ENCODE assay signal across 10 cellular contexts in genomic region chr10:88065384-88066049, GRCh38.
A peak's percentile ranks its signal among the peaks of the same experiment; 100 is the strongest.
DNase-seq lines count a peak whose midpoint lies in the region; ATAC-seq lines count a peak whose summit lies in the region.
"Had no signal": no experiment of that assay in that cellular context is flagged by ENCODE, and none has a peak within 500 bp of the region (broad histone marks: within the 10 kb centered on the region; RNA-seq: fewer than 3 reads in every experiment).

No MANE protein-coding gene starts in this region.

- H3K9me2 ChIP-seq in GM23248 (ENCODE audit: insufficient read depth), result no peaks in the 10 kb centered on the region

- no peak overlapping the region for H3K4me2 ChIP-seq in GM23248 (ENCODE audit: unreplicated experiment)

- 92 to 97% methylated on average over 5 of the region's 5 CpGs for WGBS in GM23248 (ENCODE audit: low coverage in 1 of 2, low lambda C conversion rate in 2 of 2, missing lambda C conversion rate in 2 of 2), 2 experiments

- H3K4me3 Mint-ChIP-seq in activated CD4-positive, alpha-beta T cell treated with anti-CD3 and anti-CD28 coated beads, Interleukin-2, amount 10 ng/mL, durations not matched to agents 24 days and 14 days, result no peak overlapping the region
- peak overlapping the region; percentile 43 for H3K4me3 Mint-ChIP-seq in stimulated activated naive CD8-positive, alpha-beta T cell treated with anti-CD3 and anti-CD28 coated beads, Interleukin-15, Interleukin-2, amounts not matched to agents 100 ng/mL and 50 ng/mL, for 24 hours

- peak; percentile 17 for ATAC-seq in HG03439 (IDR thresholded peaks at IDR 0.05; ENCODE audit: unreplicated experiment)
- ATAC-seq in activated naive CD4-positive, alpha-beta T cell treated with anti-CD3 and anti-CD28 coated beads, Interleukin-2, amount 50 U/mL, for 72 hours, result peak; percentile 80 to 92
- ATAC-seq in HG02840 (IDR thresholded peaks at IDR 0.05; ENCODE audit: low FRiP score, unreplicated experiment), result no peak

- H3K36me3 ChIP-seq in GM23248 (ENCODE audit: low read depth), result no peaks in the 10 kb centered on the region

- in situ Hi-C loops in GM23248 (cut with MboI), result no loop called here

- H3K79me2 ChIP-seq in GM23248 (ENCODE audit: insufficient read depth), result no peaks in the 10 kb centered on the region

- H3K4me3 ChIP-seq in GM23248, result no peak overlapping the region

- H3K9me3 ChIP-seq in GM23248 (ENCODE audit: low read depth), result no peaks in the 10 kb centered on the region

- H3K4me1 Mint-ChIP-seq in activated CD4-positive, alpha-beta T cell treated with anti-CD3 and anti-CD28 coated beads, Interleukin-2, amount 10 ng/mL, durations not matched to agents 24 days and 14 days, result peaks cover 37% of the 10 kb centered on the region
- peaks cover 86% of the 10 kb centered on the region for H3K4me1 Mint-ChIP-seq in stimulated activated naive CD8-positive, alpha-beta T cell treated with anti-CD3 and anti-CD28 coated beads, Interleukin-15, Interleukin-2, amounts not matched to agents 100 ng/mL and 50 ng/mL, for 24 hours (ENCODE audit: low read depth)

- intact Hi-C loops in activated CD4-positive, alpha-beta T cell treated with anti-CD3 and anti-CD28 coated beads, Interleukin-2, amount 10 ng/mL, durations not matched to agents 24 days and 14 days (cut with micrococcal nuclease), result loop anchor here (1.0 to 2.0 kb wide), 3 partner anchors 26 to 206 kb away; no protein-coding TSS in a partner anchor

- H2AFZ ChIP-seq in GM23248, result no peak overlapping the region

- no peak overlapping the region for H3K27ac ChIP-seq in GM23248

- no peak for DNase-seq in activated CD4-positive, alpha-beta T cell treated with anti-CD3 and anti-CD28 coated beads, Interleukin-2, amount 10 ng/mL, durations not matched to agents 24 days and 14 days
- no peak for DNase-seq in activated CD4-positive, alpha-beta T cell treated with anti-CD3 and anti-CD28 coated beads, Interleukin-2, amount 50 U/mL, for 4 hours
- DNase-seq in activated naive CD4-positive, alpha-beta T cell treated with anti-CD3 and anti-CD28 coated beads, Interleukin-2, amount 50 U/mL, for 72 hours (ENCODE audit: low spot score in 2 of 2), result peak in 1 of 2 donors; percentile 51
- no peak for DNase-seq in GM23248
- DNase-seq in germinal center (ENCODE audit: low spot score), result no peak
- DNase-seq: ACHN, NCI-H187 had no signal

- H3F3A ChIP-seq in GM23248 (ENCODE audit: insufficient read depth), result peaks cover 24% of the 10 kb centered on the region; the same call in 1 of the 2 replicates

- no peaks in the 10 kb centered on the region for H4K20me1 ChIP-seq in GM23248 (ENCODE audit: insufficient read depth)

- H3K4me1 ChIP-seq in GM23248 (ENCODE audit: insufficient read depth), result peaks cover 17% of the 10 kb centered on the region

- no peaks in the 10 kb centered on the region for H3K27me3 ChIP-seq in GM23248 (replicated peaks; ENCODE audit: insufficient read depth)

- peak overlapping the region; percentile 29 for H3K27ac Mint-ChIP-seq in activated CD4-positive, alpha-beta T cell treated with anti-CD3 and anti-CD28 coated beads, Interleukin-2, amount 10 ng/mL, durations not matched to agents 24 days and 14 days
- H3K27ac Mint-ChIP-seq in activated naive CD4-positive, alpha-beta T cell treated with anti-CD3 and anti-CD28 coated beads, Interleukin-2, amount 50 U/mL, for 72 hours, result peak overlapping the region in 1 of 2 donors; percentile 21
- peak overlapping the region; percentile 50 for H3K27ac Mint-ChIP-seq in stimulated activated naive CD8-positive, alpha-beta T cell treated with anti-CD3 and anti-CD28 coated beads, Interleukin-15, Interleukin-2, amounts not matched to agents 100 ng/mL and 50 ng/mL, for 24 hours

- peaks cover 12% of the 10 kb centered on the region for H3K9me3 Mint-ChIP-seq in activated CD4-positive, alpha-beta T cell treated with anti-CD3 and anti-CD28 coated beads, Interleukin-2, amount 10 ng/mL, durations not matched to agents 24 days and 14 days
- H3K9me3 Mint-ChIP-seq in activated naive CD4-positive, alpha-beta T cell treated with anti-CD3 and anti-CD28 coated beads, Interleukin-2, amount 50 U/mL, for 72 hours, result peaks cover 6 to 11% of the 10 kb centered on the region in 2 donors
- peaks cover 14% of the 10 kb centered on the region for H3K9me3 Mint-ChIP-seq in stimulated activated naive CD8-positive, alpha-beta T cell treated with anti-CD3 and anti-CD28 coated beads, Interleukin-15, Interleukin-2, amounts not matched to agents 100 ng/mL and 50 ng/mL, for 24 hours

- H3K27me3 Mint-ChIP-seq in activated CD4-positive, alpha-beta T cell treated with anti-CD3 and anti-CD28 coated beads, Interleukin-2, amount 10 ng/mL, durations not matched to agents 24 days and 14 days, result peaks cover 9% of the 10 kb centered on the region
- H3K27me3 Mint-ChIP-seq in stimulated activated naive CD8-positive, alpha-beta T cell treated with anti-CD3 and anti-CD28 coated beads, Interleukin-15, Interleukin-2, amounts not matched to agents 100 ng/mL and 50 ng/mL, for 24 hours, result no peaks in the 10 kb centered on the region

- H3K9ac ChIP-seq in GM23248, result no peak overlapping the region

- H3K36me3 Mint-ChIP-seq in activated CD4-positive, alpha-beta T cell treated with anti-CD3 and anti-CD28 coated beads, Interleukin-2, amount 10 ng/mL, durations not matched to agents 24 days and 14 days (ENCODE audit: low read depth), result peaks cover 2% of the 10 kb centered on the region
- H3K36me3 Mint-ChIP-seq in activated naive CD4-positive, alpha-beta T cell treated with anti-CD3 and anti-CD28 coated beads, Interleukin-2, amount 50 U/mL, for 72 hours, result peaks cover under 1 to 11% of the 10 kb centered on the region in 2 donors
- peaks cover 5% of the 10 kb centered on the region for H3K36me3 Mint-ChIP-seq in stimulated activated naive CD8-positive, alpha-beta T cell treated with anti-CD3 and anti-CD28 coated beads, Interleukin-15, Interleukin-2, amounts not matched to agents 100 ng/mL and 50 ng/mL, for 24 hours (ENCODE audit: low read depth)
